In genomic region chr11:45933131-45933821, GRCh38 we compare ENCODE assay signal across 1 cellular context.
TF ChIP-seq lines count a peak whose summit lies in the region.

No MANE protein-coding gene starts in this region.

TF ChIP-seq in endothelial cell of umbilical vein, 7 proteins besides CTCF, POLR2A, EP300 and RAD21 (continued from another document):
- TF ChIP-seq, protein P1, sequence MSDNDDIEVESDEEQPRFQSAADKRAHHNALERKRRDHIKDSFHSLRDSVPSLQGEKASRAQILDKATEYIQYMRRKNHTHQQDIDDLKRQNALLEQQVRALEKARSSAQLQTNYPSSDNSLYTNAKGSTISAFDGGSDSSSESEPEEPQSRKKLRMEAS (IDR thresholded peaks at IDR 0.05; ENCODE audit: insufficient read depth, insufficient read length): no peak
- no peak for TF ChIP-seq MYC (IDR thresholded peaks at IDR 0.05; ENCODE audit: low read depth, low read length)
- TF ChIP-seq POLR2AphosphoS5 (IDR thresholded peaks at IDR 0.05; ENCODE audit: insufficient read depth, low read depth, low read length): no peak
- TF ChIP-seq EZH2 (IDR thresholded peaks at IDR 0.05; ENCODE audit: borderline replicate concordance, low read depth, low read length, severe bottlenecking): no peak
